11 cellular contexts compared by ENCODE assay signal in the genomic region with DNA sequence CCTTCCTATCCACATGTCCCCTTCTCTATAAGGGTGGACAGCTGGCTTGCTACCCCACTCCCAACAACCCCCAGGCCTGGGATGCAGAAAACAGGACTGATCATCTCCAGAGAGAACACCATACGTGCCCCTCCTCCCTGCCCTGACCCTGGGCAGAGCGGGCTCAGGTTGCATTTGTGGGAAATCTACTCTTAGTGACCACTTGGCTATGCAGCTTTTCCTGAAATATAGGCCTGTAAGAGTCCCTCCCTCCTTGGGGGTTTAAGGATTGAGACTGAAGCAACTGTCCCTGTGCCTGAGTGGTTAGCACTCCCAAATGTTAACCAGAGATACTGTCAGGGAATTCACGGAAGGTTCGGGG. TPM values are rescaled to one million over a fixed set of nuclear protein-coding genes. Genes with fewer than 3 reads are reported as not detected.
DNase-seq lines count a peak whose midpoint lies in the region; ATAC-seq and TF ChIP-seq lines count a peak whose summit lies in the region.
"Had no signal": no experiment of that assay in that cellular context is flagged by ENCODE, and none has a peak within 500 bp of the region (broad histone marks: within the 10 kb centered on the region; RNA-seq: fewer than 3 reads in every experiment).

No MANE protein-coding gene starts in this region.

- 90% methylated on average over 4 of the region's 4 CpGs for WGBS in mesenchymal stem cell

- no peaks in the 10 kb centered on the region for H3K27me3 ChIP-seq in BLaER1 treated with 17β-estradiol and CSF1 and Interleukin-3, amounts not matched to agents 10 nM and 100 nM
- H3K27me3 ChIP-seq in KMS-11 (ENCODE audit: insufficient read depth, low read depth) = no peaks in the 10 kb centered on the region
- H3K27me3 ChIP-seq in effector memory CD4-positive, alpha-beta T cell (replicated peaks; ENCODE audit: control insufficient read depth, insufficient read depth, low read length, poor library complexity, severe bottlenecking) = no peaks in the 10 kb centered on the region
- peaks cover 0 to 18% of the 10 kb centered on the region in 2 experiments for H3K27me3 ChIP-seq in mesenchymal stem cell (ENCODE audit: control insufficient read depth in 1 of 2, insufficient read depth in 1 of 2, low read length in 2 of 2)

- peak overlapping the region; percentile 47 to 91 (median 82) for H3K4me2 ChIP-seq in BLaER1 treated with 17β-estradiol and CSF1 and Interleukin-3, amounts not matched to agents 10 nM and 100 nM
- H3K4me2 ChIP-seq in KMS-11 (peak overlapping the region; percentile 57; the same call in 1 of the 2 replicates), mesenchymal stem cell (ENCODE audit: low read length, poor library complexity, severe bottlenecking) (no peak overlapping the region)

- H2AFZ ChIP-seq in KMS-11 (ENCODE audit: low read depth) (peak overlapping the region; percentile 76), mesenchymal stem cell (ENCODE audit: low read depth, low read length) (no peak overlapping the region)

- H3K79me1 ChIP-seq in mesenchymal stem cell (replicated peaks; ENCODE audit: low read length, poor library complexity, severe bottlenecking) = no peaks in the 10 kb centered on the region

- H3K27ac ChIP-seq in BLaER1 treated with 17β-estradiol and CSF1 and Interleukin-3, amounts not matched to agents 10 nM and 100 nM = peak overlapping the region in 1 of 11 experiments; percentile 9; a peak in 1 of 22 replicates
- H3K27ac ChIP-seq in KMS-11 (peak overlapping the region; percentile 35; the same call in 1 of the 2 replicates), mesenchymal stem cell (ENCODE audit: low read length, poor library complexity, severe bottlenecking) (no peak overlapping the region)
- H3K27ac ChIP-seq in effector memory CD4-positive, alpha-beta T cell (ENCODE audit: insufficient read depth, low read length, poor library complexity, severe bottlenecking) = peak overlapping the region; percentile 16

- H2BK12ac ChIP-seq in mesenchymal stem cell (ENCODE audit: low read length in 2 of 2) = no peak overlapping the region

- H3K4ac ChIP-seq in mesenchymal stem cell (ENCODE audit: low read depth in 1 of 2, low read length in 2 of 2) = no peak overlapping the region

- no peak for DNase-seq in effector memory CD4-positive, alpha-beta T cell
- DNase-seq in mesenchymal stem cell (no peak), cortex of kidney (lab: John Stamatoyannopoulos, UW) (no peak), NCI-H446 treated with DMSO at 0.1 percent for 48 hours (lab: John Stamatoyannopoulos, UW) (no peak), activated gamma-delta T cell (lab: John Stamatoyannopoulos, UW) (no peak)
- DNase-seq: NCI-H2081 had no signal

- ATAC-seq in GM19043 (IDR thresholded peaks at IDR 0.05; ENCODE audit: low read depth, unreplicated experiment) = peak; percentile 21
- ATAC-seq: PC-3 had no signal

- no peak overlapping the region for H2BK5ac ChIP-seq in mesenchymal stem cell (ENCODE audit: low read depth, low read length, poor library complexity, severe bottlenecking)

- peaks cover 0 to 18% (median 0%) of the 10 kb centered on the region in 11 experiments; a peak in 3 of 22 replicates for H4K20me1 ChIP-seq in BLaER1 treated with 17β-estradiol and CSF1 and Interleukin-3, amounts not matched to agents 10 nM and 100 nM
- H4K20me1 ChIP-seq in KMS-11 (ENCODE audit: insufficient read depth) = no peaks in the 10 kb centered on the region

- H3K4me1 ChIP-seq in BLaER1 treated with 17β-estradiol and CSF1 and Interleukin-3, amounts not matched to agents 10 nM and 100 nM = peaks cover 34 to 45% (median 40%) of the 10 kb centered on the region in 10 experiments
- H3K4me1 ChIP-seq in KMS-11 (ENCODE audit: low read depth, poor library complexity, severe bottlenecking) (peaks cover 47% of the 10 kb centered on the region), mesenchymal stem cell (ENCODE audit: control insufficient read depth, insufficient read depth, low read depth, low read length) (peaks cover 16% of the 10 kb centered on the region)
- H3K4me1 ChIP-seq in effector memory CD4-positive, alpha-beta T cell (ENCODE audit: control insufficient read depth, insufficient read depth, low read length, poor library complexity, severe bottlenecking) = peaks cover 39% of the 10 kb centered on the region

- no peak overlapping the region for H3K4me3 ChIP-seq in BLaER1 treated with 17β-estradiol and CSF1 and Interleukin-3, amounts not matched to agents 10 nM and 100 nM
- H3K4me3 ChIP-seq in KMS-11 (IDR thresholded peaks at IDR 0.05; ENCODE audit: insufficient read depth, low read depth, low read length) (no peak overlapping the region), mesenchymal stem cell (ENCODE audit: insufficient read depth in 1 of 2, low read depth in 1 of 2, low read length in 2 of 2) (no peak overlapping the region)
- H3K4me3 ChIP-seq in effector memory CD4-positive, alpha-beta T cell (ENCODE audit: insufficient read depth, low read depth, low read length, poor library complexity, severe bottlenecking) = peak overlapping the region; percentile 7

- no peaks in the 10 kb centered on the region for H3K9me3 ChIP-seq in BLaER1 treated with 17β-estradiol and CSF1 and Interleukin-3, amounts not matched to agents 10 nM and 100 nM (replicated peaks in 1 of 11)
- H3K9me3 ChIP-seq in effector memory CD4-positive, alpha-beta T cell (ENCODE audit: control insufficient read depth, low read length) = no peaks in the 10 kb centered on the region
- H3K9me3 ChIP-seq in mesenchymal stem cell (ENCODE audit: control insufficient read depth, low read length) = no peaks in the 10 kb centered on the region

- TF ChIP-seq CTCF in KMS-11 (conservative IDR thresholded peaks at IDR 0.05; ENCODE audit: low read depth, low read length) = no peak

- peak overlapping the region in 1 of 2 experiments; percentile 76 for H3K14ac ChIP-seq in mesenchymal stem cell (ENCODE audit: low read length in 2 of 2)

- peak overlapping the region in 1 of 11 experiments; percentile 10; a peak in 1 of 22 replicates for H3K9ac ChIP-seq in BLaER1 treated with 17β-estradiol and CSF1 and Interleukin-3, amounts not matched to agents 10 nM and 100 nM
- H3K9ac ChIP-seq in KMS-11 (peak overlapping the region; percentile 27; the same call in 1 of the 2 replicates), mesenchymal stem cell (ENCODE audit: low read length) (no peak overlapping the region)

- H4K91ac ChIP-seq in mesenchymal stem cell (ENCODE audit: low read length) = no peak overlapping the region

- no peak overlapping the region for H2BK120ac ChIP-seq in mesenchymal stem cell (ENCODE audit: low read depth, low read length)

- no peak overlapping the region for H2AK5ac ChIP-seq in mesenchymal stem cell (ENCODE audit: low read length, severe bottlenecking)

- H3K23ac ChIP-seq in mesenchymal stem cell (ENCODE audit: low read length in 2 of 2) = no peak overlapping the region

- no peak overlapping the region for H4K8ac ChIP-seq in mesenchymal stem cell (ENCODE audit: low read length)

- no peaks in the 10 kb centered on the region for H3K36me3 ChIP-seq in BLaER1 treated with 17β-estradiol and CSF1 and Interleukin-3, amounts not matched to agents 10 nM and 100 nM
- H3K36me3 ChIP-seq in KMS-11 (ENCODE audit: insufficient read depth) (no peaks in the 10 kb centered on the region), mesenchymal stem cell (ENCODE audit: control insufficient read depth in 1 of 2, insufficient read depth in 2 of 2, low read depth in 1 of 2, low read length in 2 of 2) (peaks cover 0 to 13% of the 10 kb centered on the region in 2 experiments)
- no peaks in the 10 kb centered on the region for H3K36me3 ChIP-seq in effector memory CD4-positive, alpha-beta T cell (ENCODE audit: control insufficient read depth, insufficient read depth, low read length)

- H3K18ac ChIP-seq in mesenchymal stem cell (ENCODE audit: low read depth in 1 of 2, low read length in 2 of 2) = no peak overlapping the region

- no peak overlapping the region for H2BK15ac ChIP-seq in mesenchymal stem cell (ENCODE audit: low read depth, poor library complexity, severe bottlenecking)

- no peaks in the 10 kb centered on the region for H3K79me2 ChIP-seq in KMS-11 (ENCODE audit: insufficient read depth, low read depth)

RNA-seq across cellular contexts. Expression of gene SH2D7, which starts 11.7 kb away (rescaled TPM):
- polyA plus RNA-seq in mesenchymal stem cell (2013, experiment 1 of 2) = 0.01 TPM
- polyA plus RNA-seq in mesenchymal stem cell (2013, experiment 2 of 2) = 0.01 TPM
- polyA plus RNA-seq: H1 had no signal

RNA-seq across cellular contexts. Expression of gene TBC1D2B, which starts 26.6 kb away (rescaled TPM):
- polyA plus RNA-seq in mesenchymal stem cell (2013, experiment 1 of 2) = 43.1 TPM
- 41.2 TPM for polyA plus RNA-seq in mesenchymal stem cell (2013, experiment 2 of 2)

RNA-seq across cellular contexts. Expression of gene CIB2, which starts 27.1 kb away (rescaled TPM):
- polyA plus RNA-seq in mesenchymal stem cell (2013, experiment 1 of 2) = 23.7 TPM
- 21.9 TPM for polyA plus RNA-seq in mesenchymal stem cell (2013, experiment 2 of 2)

RNA-seq across cellular contexts. Expression of gene IDH3A, which starts 45.1 kb away (rescaled TPM):
- 17.7 TPM for polyA plus RNA-seq in mesenchymal stem cell (2013, experiment 1 of 2)
- 19.5 TPM for polyA plus RNA-seq in mesenchymal stem cell (2013, experiment 2 of 2)
